6 cellular contexts compared by ENCODE assay signal in the genomic region with DNA sequence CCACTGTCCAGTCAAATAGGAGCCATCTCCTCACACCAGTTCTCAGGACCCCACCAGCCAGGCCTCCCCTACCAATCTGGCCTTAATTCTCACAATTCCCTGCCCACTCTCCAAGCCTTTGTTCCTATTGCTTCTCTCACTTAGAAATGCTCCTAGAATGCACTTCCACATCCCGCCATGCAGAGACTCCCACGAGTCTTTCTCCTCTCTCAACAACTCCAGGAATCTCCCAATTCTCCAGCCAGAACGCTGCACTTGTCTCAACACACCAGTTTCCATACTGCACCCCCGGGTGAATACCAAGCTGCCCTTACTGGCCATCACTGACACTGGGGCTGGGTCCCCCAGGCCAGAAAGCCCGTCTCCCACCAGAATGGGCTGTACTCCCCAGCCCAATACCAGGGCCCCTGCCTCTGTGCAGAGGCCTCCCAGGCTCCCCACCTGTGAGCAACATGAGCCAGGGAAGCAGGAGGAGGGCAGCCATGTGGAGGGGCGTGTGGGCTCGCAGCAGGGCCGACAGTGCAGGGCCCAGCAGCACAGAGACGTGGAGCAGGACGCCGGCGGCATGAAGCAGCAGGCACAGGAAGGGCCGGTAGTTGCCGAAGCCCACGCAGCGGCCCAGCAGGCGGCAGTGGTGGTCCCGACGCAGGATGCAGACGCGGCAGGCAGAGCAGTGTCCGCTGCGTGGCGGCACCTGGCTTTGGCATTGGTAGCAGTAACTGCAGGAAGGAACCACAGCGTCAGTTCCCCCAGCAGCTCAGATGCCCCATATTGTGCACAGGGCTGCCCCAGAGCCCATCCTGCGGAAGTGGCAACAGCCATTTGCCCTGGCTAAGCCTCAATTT. TPM values are rescaled to one million over a fixed set of nuclear protein-coding genes. Genes with fewer than 3 reads are reported as not detected.
DNase-seq lines count a peak whose midpoint lies in the region; ATAC-seq and TF ChIP-seq lines count a peak whose summit lies in the region.

No MANE protein-coding gene starts in this region.

- no peak overlapping the region for H3K4me3 Mint-ChIP-seq in Calu3 (ENCODE audit: low read depth, unreplicated experiment)

- BruUV-seq in Calu3 (replicated peaks; lab: Mats Ljungman, UMichigan): no TSS peak

- WGBS in lung, 2 donors: 24 to 30% methylated on average over 26 of the region's 26 CpGs

- no peaks in the 10 kb centered on the region for H3K9me3 Mint-ChIP-seq in Calu3 (ENCODE audit: low read depth, unreplicated experiment)

- ATAC-seq in lung (ENCODE audit: insufficient read depth, low FRiP score) (no peak), GM19452 (IDR thresholded peaks at IDR 0.05; ENCODE audit: unreplicated experiment) (no peak)

- H3K9me3 ChIP-seq in lung (ENCODE audit: control insufficient read depth in 2 of 2, insufficient read depth in 1 of 2, low read length in 1 of 2): no peaks in the 10 kb centered on the region

- H3K4me1 Mint-ChIP-seq in Calu3 (ENCODE audit: low read depth, unreplicated experiment): peaks cover 6% of the 10 kb centered on the region

- H3K4me3 ChIP-seq in Jurkat, Clone E6-1 (ENCODE audit: low read length): peak overlapping the region; percentile 73
- H3K4me3 ChIP-seq in lung: no peak overlapping the region

- H3K27ac ChIP-seq in lung (ENCODE audit: low read depth in 1 of 2, low read length in 1 of 2): peak overlapping the region in 1 of 2 donors; percentile 67

- peaks cover 0 to 7% of the 10 kb centered on the region in 2 donors for H3K4me1 ChIP-seq in lung (ENCODE audit: control insufficient read depth in 2 of 2, insufficient read depth in 2 of 2, low read length in 2 of 2)

- no peak overlapping the region for H3K27ac Mint-ChIP-seq in Calu3 (ENCODE audit: unreplicated experiment)

- no peaks in the 10 kb centered on the region for H3K27me3 ChIP-seq in lung (ENCODE audit: control insufficient read depth, insufficient read depth)

- DNase-seq in Jurkat, Clone E6-1 (ENCODE audit: low read depth, low spot score): peak; percentile 86
- DNase-seq in activated naive CD4-positive, alpha-beta T cell treated with Interleukin-2 at 50 U/mL for 16 hours: peak; percentile 47
- DNase-seq in lung (ENCODE audit: low spot score) (no peak), Calu3 (no peak), cerebellar nuclear complex (lab: John Stamatoyannopoulos, UW) (no peak)

- CTCF ChIA-PET in Calu3 (lab: Charles Lee): interaction anchor here (0.5 kb wide), 1 partner anchor 302 kb away, joined by 4 read pairs; no protein-coding TSS in a partner anchor

- peak; percentile 30 for TF ChIP-seq CTCF in lung (IDR thresholded peaks at IDR 0.05; ENCODE audit: control extremely low read depth, extremely low read depth)
- TF ChIP-seq CTCF in Calu3 (IDR thresholded peaks at IDR 0.05; ENCODE audit: unreplicated experiment): no peak

- intact Hi-C loops in Calu3 (cut with micrococcal nuclease; ENCODE audit: unreplicated experiment): no loop called here

- peaks cover 27% of the 10 kb centered on the region for H3K36me3 Mint-ChIP-seq in Calu3 (ENCODE audit: insufficient read depth, unreplicated experiment)

- H3K36me3 ChIP-seq in lung (ENCODE audit: control insufficient read depth in 2 of 2, insufficient read depth in 2 of 2, low read length in 2 of 2): peaks cover 0 to 26% of the 10 kb centered on the region in 2 donors

- H3K27me3 Mint-ChIP-seq in Calu3 (ENCODE audit: unreplicated experiment): peaks cover 9% of the 10 kb centered on the region

RNA-seq across cellular contexts. Expression of a gene that starts 2.4 kb away (rescaled TPM):
- polyA plus RNA-seq in Jurkat, Clone E6-1 (2012; ENCODE audit: insufficient read depth, insufficient read length): 10.6 TPM
- total RNA-seq in lung (10 to 100 TPM in 1 of 2 donors, 1 to 10 TPM in 1; 6.8 to 21.6 TPM), Calu3 (2022) (15.1 and 17.3 TPM in 2 replicates)
- polyA plus RNA-seq in lung: 10 to 100 TPM; 10.7 to 12.3 TPM

RNA-seq across cellular contexts. Expression of a gene that starts 3.2 kb away (rescaled TPM):
- polyA plus RNA-seq in Jurkat, Clone E6-1 (2012; ENCODE audit: insufficient read depth, insufficient read length): not detected
- under 1 TPM in 1 of 2 donors, not detected in 1; 0.15 TPM for total RNA-seq in lung
- under 1 TPM; 0.04 to 0.07 TPM for polyA plus RNA-seq in lung
- not detected in 2 replicates for total RNA-seq in Calu3 (2022)

RNA-seq across cellular contexts. Expression of a gene that starts 24.9 kb away (rescaled TPM):
- polyA plus RNA-seq in Jurkat, Clone E6-1 (2012; ENCODE audit: insufficient read depth, insufficient read length): 18.7 TPM
- 10 to 100 TPM in 1 of 2 donors, 1 to 10 TPM in 1; 7.7 to 39.6 TPM for total RNA-seq in lung
- polyA plus RNA-seq in lung: 1 to 10 TPM; 6.6 to 8.2 TPM
- total RNA-seq in Calu3 (2022): 1.7 TPM in 2 replicates

RNA-seq across cellular contexts. Expression of a gene that starts 33.0 kb away (rescaled TPM):
- polyA plus RNA-seq in Jurkat, Clone E6-1 (2012; ENCODE audit: insufficient read depth, insufficient read length): 15.0 TPM
- total RNA-seq in lung (10 to 100 TPM; 41.4 to 75.6 TPM), Calu3 (2022) (32.2 and 38.2 TPM in 2 replicates)
- polyA plus RNA-seq in lung: 10 to 100 TPM; 12.5 to 17.3 TPM

RNA-seq across cellular contexts. Expression of a gene that starts 49.4 kb away (rescaled TPM):
- 0.69 TPM for polyA plus RNA-seq in Jurkat, Clone E6-1 (2012; ENCODE audit: insufficient read depth, insufficient read length)
- total RNA-seq in lung: under 1 TPM; 0.28 to 0.67 TPM
- under 1 TPM; 0.12 to 0.15 TPM for polyA plus RNA-seq in lung
- 0.91 and 1.0 TPM in 2 replicates for total RNA-seq in Calu3 (2022)

Comparison
In these comparisons a context has a peak if more than half of its experiments do, and no peak if none do; other contexts are left out.
1. DNase-seq: peak in Jurkat, Clone E6-1 (single experiment) and activated naive CD4-positive, alpha-beta T cell treated with Interleukin-2 at 50 U/mL for 16 hours (single experiment); none in lung (single experiment), Calu3 (single experiment) and cerebellar nuclear complex (0 of 2).